In genomic region chr14:63939006-63939270, GRCh38 we compare ENCODE assay signal across 1 cellular context.
TF ChIP-seq lines count a peak whose summit lies in the region.

No MANE protein-coding gene starts in this region.

TF ChIP-seq in IMR-90, 13 proteins besides CTCF, POLR2A, EP300 and RAD21 (continued from another document):
- TF ChIP-seq ELK1 (IDR thresholded peaks at IDR 0.05; ENCODE audit: borderline replicate concordance, low read depth, low read length) (no peak), CEBPB (IDR thresholded peaks at IDR 0.05; ENCODE audit: low read depth, low read length) (no peak), USF2 (IDR thresholded peaks at IDR 0.05; ENCODE audit: low read depth, low read length) (no peak), BHLHE40 (IDR thresholded peaks at IDR 0.05; ENCODE audit: low read depth, low read length) (no peak), RFX5 (IDR thresholded peaks at IDR 0.05; ENCODE audit: low read depth, low read length) (no peak), FOS (IDR thresholded peaks at IDR 0.05; ENCODE audit: low read depth, low read length) (no peak), SMC3 (IDR thresholded peaks at IDR 0.05; ENCODE audit: low read depth, low read length) (no peak), NFE2L2 (IDR thresholded peaks at IDR 0.05; ENCODE audit: low read depth, low read length) (no peak)
